11 cellular contexts compared by ENCODE assay signal in the genomic region with DNA sequence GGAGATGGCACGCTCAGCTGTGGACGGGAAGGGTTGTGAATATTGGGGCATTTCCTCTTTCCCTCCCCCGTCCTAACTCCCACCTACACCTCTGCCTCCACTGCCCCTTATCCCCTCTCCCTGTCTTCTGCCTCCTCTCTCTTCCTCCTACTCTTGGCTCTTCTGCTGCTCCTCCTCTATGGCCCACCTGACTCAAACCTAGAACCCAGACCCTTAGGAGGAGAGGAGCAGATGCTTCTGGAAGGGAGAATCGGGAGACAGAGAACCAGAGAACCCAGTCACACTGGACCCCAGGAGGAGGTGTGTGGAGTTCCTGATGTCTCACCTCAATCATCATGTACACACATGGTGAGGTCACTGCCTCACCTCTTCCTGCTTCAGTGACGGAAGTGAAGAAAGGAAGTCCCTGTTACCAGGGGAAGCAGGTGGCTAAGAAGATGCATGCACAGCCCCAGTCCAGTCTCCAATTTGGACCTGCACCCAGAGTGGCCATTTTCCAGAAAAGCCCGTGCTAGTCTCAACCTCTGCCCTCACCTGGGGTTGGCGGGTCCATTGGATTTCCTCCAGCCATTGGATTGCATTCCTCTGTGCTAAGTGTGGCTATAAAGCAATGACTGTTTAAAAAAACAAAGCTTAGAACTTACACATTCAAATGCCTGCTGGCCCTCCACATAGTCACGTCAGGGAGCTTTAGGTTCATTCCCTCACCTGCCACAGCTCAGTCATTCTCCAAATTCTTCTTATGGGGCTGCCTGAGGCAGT. TPM values are rescaled to one million over a fixed set of nuclear protein-coding genes. Genes with fewer than 3 reads are reported as not detected.
DNase-seq lines count a peak whose midpoint lies in the region; ATAC-seq, FAIRE-seq and TF ChIP-seq lines count a peak whose summit lies in the region.
"Had no signal": no experiment of that assay in that cellular context is flagged by ENCODE, and none has a peak within 500 bp of the region (broad histone marks: within the 10 kb centered on the region; RNA-seq: fewer than 3 reads in every experiment).

No MANE protein-coding gene starts in this region.

- ATAC-seq in activated T-cell treated with anti-CD3 and anti-CD28 coated beads, Interleukin-2, amount 50 U/mL, for 4 hours: peak; percentile 82 to 92
- ATAC-seq in HG02642 (IDR thresholded peaks at IDR 0.05; ENCODE audit: poor library complexity, unreplicated experiment) (no peak), GM18858 (IDR thresholded peaks at IDR 0.05; ENCODE audit: unreplicated experiment) (no peak)

- H3K9me3 Mint-ChIP-seq in activated T-cell treated with anti-CD3 and anti-CD28 coated beads, Interleukin-2, amount 50 U/mL, for 4 hours: no peaks in the 10 kb centered on the region

- TF ChIP-seq CTCF in keratinocyte (optimal IDR thresholded peaks at IDR 0.05 in 1 of 3, IDR thresholded peaks at IDR 0.05 in 1 of 3, conservative IDR thresholded peaks at IDR 0.05 in 1 of 3; ENCODE audit: extremely low read depth in 1 of 3, insufficient read depth in 2 of 3, low read length in 3 of 3): no peak

- DNase-seq in HTR-8/SVneo (ENCODE audit: insufficient read length, low spot score) (no peak), keratinocyte (ENCODE audit: low read depth, low spot score) (no peak), GM03348 (ENCODE audit: low spot score) (no peak), OCI-M2 (lab: John Stamatoyannopoulos, UW; ENCODE audit: unreplicated experiment) (no peak)
- peak; percentile 27 for DNase-seq in activated T-cell treated with anti-CD3 and anti-CD28 coated beads, Interleukin-2, amount 50 U/mL, for 4 hours
- DNase-seq: COR-L47 had no signal

- H3K27me3 Mint-ChIP-seq in activated T-cell treated with anti-CD3 and anti-CD28 coated beads, Interleukin-2, amount 50 U/mL, for 4 hours (ENCODE audit: low read depth): peaks cover 22% of the 10 kb centered on the region

- peak overlapping the region; percentile 54 for H2AFZ ChIP-seq in keratinocyte (ENCODE audit: control insufficient read depth, low read length)

- H3K4me1 ChIP-seq in BLaER1 (peaks cover 22% of the 10 kb centered on the region), keratinocyte (ENCODE audit: control insufficient read depth, extremely low read depth, insufficient read depth, low read length) (peaks cover 27% of the 10 kb centered on the region)
- H3K4me1 ChIP-seq: upper lobe of left lung had no signal

- peaks cover 9% of the 10 kb centered on the region for H3K4me1 Mint-ChIP-seq in activated T-cell treated with anti-CD3 and anti-CD28 coated beads, Interleukin-2, amount 50 U/mL, for 4 hours (ENCODE audit: low read depth)

- H3K36me3 ChIP-seq in BLaER1 (no peaks in the 10 kb centered on the region), keratinocyte (ENCODE audit: control insufficient read depth in 2 of 2, extremely low read depth in 1 of 2, insufficient read depth in 2 of 2, low read length in 2 of 2) (no peaks in the 10 kb centered on the region)
- H3K36me3 ChIP-seq: upper lobe of left lung had no signal

- H3K9ac ChIP-seq in BLaER1 (peak overlapping the region; percentile 8; the same call in 1 of the 2 replicates), keratinocyte (ENCODE audit: control insufficient read depth, extremely low read depth, insufficient read depth, low read length) (peak overlapping the region; percentile 52)

- H3K4me2 ChIP-seq in BLaER1: peak overlapping the region; percentile 52
- peak overlapping the region; percentile 18 for H3K4me2 ChIP-seq in keratinocyte (ENCODE audit: control insufficient read depth, extremely low read depth, insufficient read depth, low read depth, low read length)

- peak; percentile 40 for FAIRE-seq in HTR-8/SVneo (lab: Jason Lieb, UNC)
- FAIRE-seq in keratinocyte (lab: Jason Lieb, UNC): peak; percentile 99

- peak overlapping the region; percentile 14; the same call in 1 of the 2 replicates for H3K27ac ChIP-seq in BLaER1
- peak overlapping the region; percentile 80 for H3K27ac ChIP-seq in keratinocyte (ENCODE audit: control insufficient read depth, insufficient read depth, low read length)

- H3K27me3 ChIP-seq in BLaER1 (no peaks in the 10 kb centered on the region), keratinocyte (ENCODE audit: control insufficient read depth, extremely low read depth, insufficient read depth, low read length) (peaks cover 7% of the 10 kb centered on the region)

- no peak overlapping the region for H3K4me3 Mint-ChIP-seq in activated T-cell treated with anti-CD3 and anti-CD28 coated beads, Interleukin-2, amount 50 U/mL, for 4 hours

- dilution Hi-C loops in keratinocyte (cut with MboI; ENCODE audit: extremely low pct_ligation_motif_present, low sequenced_read_pairs): no loop called here

- no peaks in the 10 kb centered on the region for H3K9me1 ChIP-seq in keratinocyte (ENCODE audit: control insufficient read depth, extremely low read depth, insufficient read depth, low read length)

- no peaks in the 10 kb centered on the region for H3K79me2 ChIP-seq in keratinocyte (ENCODE audit: control insufficient read depth, insufficient read depth, low read length)

- H3K9me3 ChIP-seq in BLaER1 (no peaks in the 10 kb centered on the region), keratinocyte (ENCODE audit: control insufficient read depth, low read depth, low read length) (no peaks in the 10 kb centered on the region)
- H3K9me3 ChIP-seq: upper lobe of left lung had no signal

- H4K20me1 ChIP-seq in BLaER1: no peaks in the 10 kb centered on the region
- H4K20me1 ChIP-seq in keratinocyte (ENCODE audit: control insufficient read depth, extremely low read depth, insufficient read depth, low read length): no peaks in the 10 kb centered on the region

- no peak overlapping the region for H3K4me3 ChIP-seq in BLaER1
- H3K4me3 ChIP-seq in keratinocyte (ENCODE audit: control insufficient read depth in 2 of 3, extremely low read depth in 1 of 3, insufficient read depth in 2 of 3, low read depth in 1 of 3, low read length in 3 of 3): peak overlapping the region in 1 of 3 experiments; percentile 5
- H3K4me3 ChIP-seq: upper lobe of left lung had no signal

- no peaks in the 10 kb centered on the region for H3K36me3 Mint-ChIP-seq in activated T-cell treated with anti-CD3 and anti-CD28 coated beads, Interleukin-2, amount 50 U/mL, for 4 hours (ENCODE audit: insufficient read depth)

RNA-seq across cellular contexts. Expression of a gene that starts 4.0 kb away (rescaled TPM):
- under 1 TPM in 2 of 3 donors, not detected in 1; 0.11 to 0.13 TPM for total RNA-seq in activated T-cell treated with anti-CD3 and anti-CD28 coated beads, Interleukin-2, amount 50 U/mL, for 4 hours
- 0.18 to 0.46 TPM (median 0.23 TPM) in 3 replicates for polyA plus RNA-seq in keratinocyte
- 0.81 TPM for polyA plus RNA-seq in keratinocyte (2011; ENCODE audit: low read depth)
- polyA plus RNA-seq in keratinocyte (2011; cell fraction: cytosol; rRNA removed): 0.16 TPM in 2 replicates
- 0.75 and 0.76 TPM in 2 replicates for polyA plus RNA-seq in keratinocyte (2011; cell fraction: nucleus; rRNA removed)
- 0.15 and 6.4 TPM in 2 replicates for polyA plus RNA-seq in keratinocyte (2012; ENCODE audit: low replicate concordance)
- polyA minus RNA-seq in keratinocyte: 0.10 to 0.36 TPM (median 0.16 TPM) in 3 replicates
- polyA minus RNA-seq in keratinocyte (2011; cell fraction: cytosol; rRNA and poly(A)+ RNA removed): not detected
- polyA minus RNA-seq in keratinocyte (2011; cell fraction: nucleus; rRNA and poly(A)+ RNA removed): 0.53 and 0.85 TPM in 2 replicates
- total RNA-seq: cardiac septum, upper lobe of left lung had no signal

RNA-seq across cellular contexts. Expression of a gene that starts 10.7 kb away (rescaled TPM):
- 1,000 to 10,000 TPM; 2,326 to 2,535 (median 2,364) TPM for total RNA-seq in activated T-cell treated with anti-CD3 and anti-CD28 coated beads, Interleukin-2, amount 50 U/mL, for 4 hours
- 4,206 to 5,909 TPM (median 4,505 TPM) in 3 replicates for polyA plus RNA-seq in keratinocyte
- 10,583 TPM for polyA plus RNA-seq in keratinocyte (2011; ENCODE audit: low read depth)
- 7,444 and 8,930 TPM in 2 replicates for polyA plus RNA-seq in keratinocyte (2011; cell fraction: cytosol; rRNA removed)
- 1,165 and 1,684 TPM in 2 replicates for polyA plus RNA-seq in keratinocyte (2011; cell fraction: nucleus; rRNA removed)
- polyA plus RNA-seq in keratinocyte (2012; ENCODE audit: low replicate concordance): 3,382 and 6,981 TPM in 2 replicates
- polyA minus RNA-seq in keratinocyte: 276 to 2,052 TPM (median 1,323 TPM) in 3 replicates
- polyA minus RNA-seq in keratinocyte (2011; cell fraction: cytosol; rRNA and poly(A)+ RNA removed): 863 TPM
- polyA minus RNA-seq in keratinocyte (2011; cell fraction: nucleus; rRNA and poly(A)+ RNA removed): 120 and 225 TPM in 2 replicates

RNA-seq across cellular contexts. Expression of a gene that starts 42.0 kb away (rescaled TPM):
- total RNA-seq in activated T-cell treated with anti-CD3 and anti-CD28 coated beads, Interleukin-2, amount 50 U/mL, for 4 hours: 10 to 100 TPM; 49.0 to 51.7 (median 51.4) TPM
- 65.4 to 77.4 TPM (median 76.8 TPM) in 3 replicates for polyA plus RNA-seq in keratinocyte
- 313 TPM for polyA plus RNA-seq in keratinocyte (2011; ENCODE audit: low read depth)
- 61.4 and 64.7 TPM in 2 replicates for polyA plus RNA-seq in keratinocyte (2011; cell fraction: cytosol; rRNA removed)
- 129 and 132 TPM in 2 replicates for polyA plus RNA-seq in keratinocyte (2011; cell fraction: nucleus; rRNA removed)
- polyA plus RNA-seq in keratinocyte (2012; ENCODE audit: low replicate concordance): 43.8 and 92.3 TPM in 2 replicates
- 38.4 to 62.2 TPM (median 58.5 TPM) in 3 replicates for polyA minus RNA-seq in keratinocyte
- 41.4 TPM for polyA minus RNA-seq in keratinocyte (2011; cell fraction: cytosol; rRNA and poly(A)+ RNA removed)
- 57.6 and 98.0 TPM in 2 replicates for polyA minus RNA-seq in keratinocyte (2011; cell fraction: nucleus; rRNA and poly(A)+ RNA removed)

RNA-seq across cellular contexts. Expression of a gene that starts 54.0 kb away (rescaled TPM):
- not detected for total RNA-seq in activated T-cell treated with anti-CD3 and anti-CD28 coated beads, Interleukin-2, amount 50 U/mL, for 4 hours
- polyA plus RNA-seq in keratinocyte: not detected in 3 replicates
- polyA plus RNA-seq in keratinocyte (2011; ENCODE audit: low read depth): not detected
- polyA plus RNA-seq in keratinocyte (2011; cell fraction: cytosol; rRNA removed): not detected in 2 replicates
- not detected in 2 replicates for polyA plus RNA-seq in keratinocyte (2011; cell fraction: nucleus; rRNA removed)
- polyA plus RNA-seq in keratinocyte (2012; ENCODE audit: low replicate concordance): not detected in 2 replicates
- polyA minus RNA-seq in keratinocyte: not detected in 3 replicates
- not detected for polyA minus RNA-seq in keratinocyte (2011; cell fraction: cytosol; rRNA and poly(A)+ RNA removed)
- polyA minus RNA-seq in keratinocyte (2011; cell fraction: nucleus; rRNA and poly(A)+ RNA removed): not detected in 2 replicates
- total RNA-seq: cardiac septum, upper lobe of left lung had no signal

Comparison
In these comparisons a context has a peak if more than half of its experiments do, and no peak if none do; other contexts are left out.
1. ATAC-seq: peak in activated T-cell treated with anti-CD3 and anti-CD28 coated beads, Interleukin-2, amount 50 U/mL, for 4 hours (2 of 2); none in HG02642 (single experiment) and GM18858 (single experiment).